In genomic region chr16:2979669-2980226, GRCh38 we compare ENCODE assay signal across 8 cellular contexts. TPM values are rescaled to one million over a fixed set of nuclear protein-coding genes. Genes with fewer than 3 reads are reported as not detected.
DNase-seq lines count a peak whose midpoint lies in the region; ATAC-seq and TF ChIP-seq lines count a peak whose summit lies in the region.

No MANE protein-coding gene starts in this region.

- no peak for TF ChIP-seq POLR2A in vagina (IDR thresholded peaks at IDR 0.05)

- no peaks in the 10 kb centered on the region for H3K36me3 ChIP-seq in adipocyte (ENCODE audit: control insufficient read depth, insufficient read depth, low read length, severe bottlenecking)
- H3K36me3 ChIP-seq in lower lobe of right lung: no peaks in the 10 kb centered on the region
- H3K36me3 ChIP-seq in vagina: no peaks in the 10 kb centered on the region

- TF ChIP-seq CTCF in HL-60 (IDR thresholded peaks at IDR 0.05; ENCODE audit: insufficient read depth, low read length) (no peak), lower lobe of right lung (IDR thresholded peaks at IDR 0.05) (no peak), vagina (IDR thresholded peaks at IDR 0.05) (no peak)

- H3K27me3 Mint-ChIP-seq in activated CD4-positive, alpha-beta T cell treated with anti-CD3 and anti-CD28 coated beads, Interleukin-2, amount 10 ng/mL, durations not matched to agents 24 days and 14 days: peaks cover 6% of the 10 kb centered on the region

- H3K4me1 Mint-ChIP-seq in activated CD4-positive, alpha-beta T cell treated with anti-CD3 and anti-CD28 coated beads, Interleukin-2, amount 10 ng/mL, durations not matched to agents 24 days and 14 days: peaks cover 22% of the 10 kb centered on the region

- intact Hi-C loops in activated CD4-positive, alpha-beta T cell treated with anti-CD3 and anti-CD28 coated beads, Interleukin-2, amount 10 ng/mL, durations not matched to agents 24 days and 14 days (cut with micrococcal nuclease): loop anchor here (1.0 kb wide), 1 partner anchor 9 kb away; no protein-coding TSS in a partner anchor
- intact Hi-C loops in lower lobe of right lung (cut with DNase I): no loop called here
- intact Hi-C loops in vagina (cut with DNase I): no loop called here
- intact Hi-C loops in posterior vena cava (cut with DNase I): no loop called here

- peaks cover 6% of the 10 kb centered on the region for H3K4me1 ChIP-seq in adipocyte (ENCODE audit: control insufficient read depth, insufficient read depth, low read length)
- peaks cover 33% of the 10 kb centered on the region for H3K4me1 ChIP-seq in lower lobe of right lung
- H3K4me1 ChIP-seq in vagina: peaks cover 29% of the 10 kb centered on the region

- DNase-seq in activated CD4-positive, alpha-beta T cell treated with anti-CD3 and anti-CD28 coated beads, Interleukin-2, amount 10 ng/mL, durations not matched to agents 24 days and 14 days: peak; percentile 81
- DNase-seq in activated CD4-positive, alpha-beta T cell treated with anti-CD3 and anti-CD28 coated beads for 1 hour: no peak
- DNase-seq in HL-60 (ENCODE audit: low read depth in 1 of 2, low spot score in 1 of 2) (peak in 1 of 2 experiments; percentile 52), adipocyte (ENCODE audit: low read depth) (peak; percentile 11), lower lobe of right lung (no peak), vagina (ENCODE audit: extremely low spot score in 2 of 2) (no peak), NCI-H526 (lab: John Stamatoyannopoulos, UW) (no peak), posterior vena cava (ENCODE audit: low spot score) (no peak)

- H3K27ac Mint-ChIP-seq in activated CD4-positive, alpha-beta T cell treated with anti-CD3 and anti-CD28 coated beads, Interleukin-2, amount 10 ng/mL, durations not matched to agents 24 days and 14 days: peak overlapping the region; percentile 84

- H3K4me3 Mint-ChIP-seq in activated CD4-positive, alpha-beta T cell treated with anti-CD3 and anti-CD28 coated beads, Interleukin-2, amount 10 ng/mL, durations not matched to agents 24 days and 14 days: peak overlapping the region; percentile 95

- H3K9me3 ChIP-seq in adipocyte (ENCODE audit: control insufficient read depth, low read length) (no peaks in the 10 kb centered on the region), lower lobe of right lung (no peaks in the 10 kb centered on the region), vagina (no peaks in the 10 kb centered on the region)

- H3K4me3 ChIP-seq in HL-60 (replicated peaks; ENCODE audit: insufficient read depth, low read length) (peak overlapping the region; percentile 85), adipocyte (ENCODE audit: low read length) (peak overlapping the region; percentile 90), lower lobe of right lung (peak overlapping the region; percentile 67), vagina (peak overlapping the region; percentile 75 to 77)

- H3K27ac ChIP-seq in HL-60 (replicated peaks) (peak overlapping the region; percentile 88), lower lobe of right lung (no peak overlapping the region), vagina (no peak overlapping the region)

- H3K36me3 Mint-ChIP-seq in activated CD4-positive, alpha-beta T cell treated with anti-CD3 and anti-CD28 coated beads, Interleukin-2, amount 10 ng/mL, durations not matched to agents 24 days and 14 days (ENCODE audit: low read depth): peaks cover 12% of the 10 kb centered on the region

- no peaks in the 10 kb centered on the region for H3K9me3 Mint-ChIP-seq in activated CD4-positive, alpha-beta T cell treated with anti-CD3 and anti-CD28 coated beads, Interleukin-2, amount 10 ng/mL, durations not matched to agents 24 days and 14 days

- H3K9ac ChIP-seq in adipocyte (ENCODE audit: low read length): peak overlapping the region; percentile 97

- H3K27me3 ChIP-seq in HL-60 (ENCODE audit: insufficient read depth, poor library complexity, severe bottlenecking) (no peaks in the 10 kb centered on the region), adipocyte (replicated peaks; ENCODE audit: control insufficient read depth, insufficient read depth, low read length) (no peaks in the 10 kb centered on the region), lower lobe of right lung (ENCODE audit: low read depth) (peaks cover 4% of the 10 kb centered on the region), vagina (no peaks in the 10 kb centered on the region)

- no peak for ATAC-seq in lower lobe of right lung

RNA-seq across cellular contexts. Expression of gene PKMYT1, which starts 0.5 kb away (rescaled TPM):
- 152 TPM in 2 replicates for total RNA-seq in activated CD4-positive, alpha-beta T cell treated with anti-CD3 and anti-CD28 coated beads, Interleukin-2, amount 10 ng/mL, durations not matched to agents 24 days and 14 days
- total RNA-seq in lower lobe of right lung: 4.0 TPM
- total RNA-seq in vagina: 6.9 TPM
- total RNA-seq in posterior vena cava: 1 to 10 TPM in 1 of 2 donors, under 1 TPM in 1; 0.76 to 1.6 TPM

RNA-seq across cellular contexts. Expression of gene PAQR4, which starts 10.6 kb away (rescaled TPM):
- total RNA-seq in activated CD4-positive, alpha-beta T cell treated with anti-CD3 and anti-CD28 coated beads, Interleukin-2, amount 10 ng/mL, durations not matched to agents 24 days and 14 days: 41.0 and 43.3 TPM in 2 replicates
- 10.8 TPM for total RNA-seq in lower lobe of right lung
- 2.7 TPM for total RNA-seq in vagina
- 1 to 10 TPM; 2.5 to 5.4 TPM for total RNA-seq in posterior vena cava

RNA-seq across cellular contexts. Expression of gene KREMEN2, which starts 15.7 kb away (rescaled TPM):
- 0.17 and 0.28 TPM in 2 replicates for total RNA-seq in activated CD4-positive, alpha-beta T cell treated with anti-CD3 and anti-CD28 coated beads, Interleukin-2, amount 10 ng/mL, durations not matched to agents 24 days and 14 days
- total RNA-seq in lower lobe of right lung (not detected), vagina (not detected), posterior vena cava (not detected)

RNA-seq across cellular contexts. Expression of gene CLDN9, which starts 33.0 kb away (rescaled TPM):
- not detected in 2 replicates for total RNA-seq in activated CD4-positive, alpha-beta T cell treated with anti-CD3 and anti-CD28 coated beads, Interleukin-2, amount 10 ng/mL, durations not matched to agents 24 days and 14 days
- total RNA-seq in lower lobe of right lung (1.0 TPM), vagina (not detected), posterior vena cava (not detected)

RNA-seq across cellular contexts. Expression of gene CLDN6, which starts 38.2 kb away (rescaled TPM):
- not detected in 2 replicates for total RNA-seq in activated CD4-positive, alpha-beta T cell treated with anti-CD3 and anti-CD28 coated beads, Interleukin-2, amount 10 ng/mL, durations not matched to agents 24 days and 14 days
- not detected for total RNA-seq in lower lobe of right lung
- total RNA-seq in vagina: not detected
- not detected for total RNA-seq in posterior vena cava

Comparison
In these comparisons a context has a peak if more than half of its experiments do, and no peak if none do; other contexts are left out.
1. DNase-seq: peak in activated CD4-positive, alpha-beta T cell treated with anti-CD3 and anti-CD28 coated beads, Interleukin-2, amount 10 ng/mL, durations not matched to agents 24 days and 14 days (single experiment) and adipocyte (single experiment); none in activated CD4-positive, alpha-beta T cell treated with anti-CD3 and anti-CD28 coated beads for 1 hour (single experiment), lower lobe of right lung (single experiment), vagina (0 of 2), NCI-H526 (0 of 2) and posterior vena cava (single experiment).
2. RNA of gene PKMYT1, which starts 0.5 kb away (total RNA-seq): 152 TPM in activated CD4-positive, alpha-beta T cell treated with anti-CD3 and anti-CD28 coated beads, Interleukin-2, amount 10 ng/mL, durations not matched to agents 24 days and 14 days; 6.9 TPM in vagina (single experiment), 4.0 TPM in lower lobe of right lung (single experiment) and 0.76 to 1.6 TPM in posterior vena cava; every median in the first group is over 10 times any median in the second.
3. Peak in every context shown above with its lines, with median percentiles within 50 percentile points of each other: H3K4me3 ChIP-seq.